In the genomic region with DNA sequence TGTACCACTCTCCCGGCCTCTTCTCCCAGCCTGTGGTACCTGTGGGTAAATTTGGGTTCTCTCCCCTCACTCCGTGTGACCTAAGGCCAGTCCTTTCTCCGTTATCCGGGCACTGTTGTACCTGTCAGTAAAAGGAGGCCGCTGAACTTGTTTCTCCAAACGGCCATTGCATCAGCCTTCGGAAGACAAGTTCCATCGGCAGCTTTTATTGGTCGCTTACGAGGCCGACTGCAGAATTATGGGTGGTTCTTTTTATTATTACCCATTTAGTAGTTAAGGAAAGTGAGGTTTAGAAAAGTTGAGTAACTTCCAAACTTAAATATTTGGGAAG, we compare ENCODE assay signal across 8 cellular contexts. TPM values are rescaled to one million over a fixed set of nuclear protein-coding genes. Genes with fewer than 3 reads are reported as not detected.
A peak's percentile ranks its signal among the peaks of the same experiment; 100 is the strongest.
DNase-seq lines count a peak whose midpoint lies in the region; ATAC-seq and TF ChIP-seq lines count a peak whose summit lies in the region.

No MANE protein-coding gene starts in this region.

- H3K36me3 Mint-ChIP-seq in activated B cell treated with CpG ODN at 0.5 μM for 24 hours (ENCODE audit: low read depth) = peaks cover 41% of the 10 kb centered on the region

- ATAC-seq in HG03196 (IDR thresholded peaks at IDR 0.05; ENCODE audit: unreplicated experiment) (peak; percentile 11), activated B cell treated with CpG ODN at 0.5 μM for 24 hours (ENCODE audit: low read depth) (no peak), HG02884 (IDR thresholded peaks at IDR 0.05; ENCODE audit: unreplicated experiment) (no peak)

- H3K23ac ChIP-seq in neuronal stem cell (ENCODE audit: low read depth, low read length, poor library complexity) = no peak overlapping the region

- peak overlapping the region; percentile 91 for H3K4me2 ChIP-seq in fibroblast of lung (ENCODE audit: extremely low read depth, insufficient read depth, low read length)
- H3K4me2 ChIP-seq in neuronal stem cell (ENCODE audit: insufficient read depth, low read length, poor library complexity, severe bottlenecking) = peak overlapping the region; percentile 78

- peak overlapping the region; percentile 96 for H3K18ac ChIP-seq in neuronal stem cell (ENCODE audit: low read length)

- peak overlapping the region; percentile 83 for H3K9ac ChIP-seq in fibroblast of lung (ENCODE audit: insufficient read depth, low read length)
- peak overlapping the region; percentile 98 for H3K9ac ChIP-seq in neuronal stem cell (ENCODE audit: low read depth, low read length, poor library complexity)

- DNase-seq in SIG-M5 treated with dmso at 0.1 percent for 504 hours (lab: John Stamatoyannopoulos, UW; ENCODE audit: unreplicated experiment) = peak; percentile 42
- no peak for DNase-seq in SIG-M5 (lab: John Stamatoyannopoulos, UW)
- no peak for DNase-seq in activated B cell treated with CpG ODN at 0.5 μM for 24 hours
- DNase-seq in fibroblast of lung (ENCODE audit: low read depth in 2 of 2) = peak; percentile 50 to 56
- no peak for DNase-seq in neuronal stem cell (ENCODE audit: low spot score)
- DNase-seq in activated CD8-positive, alpha-beta memory T cell treated with anti-CD3 and anti-CD28 coated beads, Interleukin-2, amount 50 U/mL, for 4 hours = no peak

- no CpG with 5 or more reads among the region's 11 CpGs for WGBS in neuronal stem cell (ENCODE audit: extremely low coverage in 2 of 2, insufficient read length in 2 of 2, insufficient replicate concordance in 1 of 2), 2 donors

- no peak overlapping the region for H2BK12ac ChIP-seq in neuronal stem cell (ENCODE audit: low read length)

- H3K4me3 Mint-ChIP-seq in activated B cell treated with CpG ODN at 0.5 μM for 24 hours = peak overlapping the region; percentile 97

- H4K8ac ChIP-seq in neuronal stem cell (ENCODE audit: low read depth, low read length) = no peak overlapping the region

- peak overlapping the region; percentile 97 for H3K27ac Mint-ChIP-seq in activated B cell treated with CpG ODN at 0.5 μM for 24 hours

- no peaks in the 10 kb centered on the region for H3K27me3 Mint-ChIP-seq in activated B cell treated with CpG ODN at 0.5 μM for 24 hours

- H2AFZ ChIP-seq in fibroblast of lung (ENCODE audit: low read length) (peak overlapping the region; percentile 87), neuronal stem cell (ENCODE audit: low read length) (peak overlapping the region; percentile 86)

- peak overlapping the region; percentile 30 for H2BK5ac ChIP-seq in neuronal stem cell (ENCODE audit: low read length)

- POLR2A ChIA-PET in activated B cell treated with CpG ODN at 0.5 μM for 24 hours (lab: Charles Lee) = interaction anchor here (1.0 to 4.1 kb wide), 3 partner anchors 12 to 205 kb away, joined by 3 to 61 read pairs (median 29); a partner anchor contains a TSS

- no peak overlapping the region for H3K4ac ChIP-seq in neuronal stem cell (ENCODE audit: low read length)

- TF ChIP-seq CTCF in activated B cell treated with CpG ODN at 0.5 μM for 24 hours (IDR thresholded peaks at IDR 0.05) (no peak), fibroblast of lung (conservative IDR thresholded peaks at IDR 0.05 in 1 of 2, IDR thresholded peaks at IDR 0.05 in 1 of 2; ENCODE audit: low read depth in 1 of 2, low read length in 2 of 2) (no peak)

- peaks cover 34% of the 10 kb centered on the region for H3K4me1 Mint-ChIP-seq in activated B cell treated with CpG ODN at 0.5 μM for 24 hours

- H3K4me1 ChIP-seq in fibroblast of lung (ENCODE audit: control insufficient read depth, extremely low read depth, insufficient read depth, low read length) (peaks cover 4% of the 10 kb centered on the region), neuronal stem cell (ENCODE audit: control insufficient read depth in 2 of 2, insufficient read depth in 1 of 2, low read depth in 1 of 2, low read length in 2 of 2) (peaks cover 2 to 5% of the 10 kb centered on the region in 2 donors)

- no peak overlapping the region for H2BK120ac ChIP-seq in neuronal stem cell (ENCODE audit: low read depth, low read length)

- CTCF ChIA-PET in activated B cell treated with CpG ODN at 0.5 μM for 24 hours (lab: Charles Lee) = interaction anchor here (1.4 to 3.3 kb wide), 2 partner anchors 12 to 22 kb away, joined by 4 to 12 read pairs; a partner anchor contains a TSS

- H3K9me3 Mint-ChIP-seq in activated B cell treated with CpG ODN at 0.5 μM for 24 hours = peaks cover 2% of the 10 kb centered on the region

- H3K9me3 ChIP-seq in fibroblast of lung (ENCODE audit: control insufficient read depth, insufficient read depth, low read depth, low read length) = no peaks in the 10 kb centered on the region
- no peaks in the 10 kb centered on the region for H3K9me3 ChIP-seq in neuronal stem cell (replicated peaks in 1 of 2; ENCODE audit: control insufficient read depth in 2 of 2, insufficient read depth in 1 of 2, low read depth in 1 of 2, low read length in 2 of 2)

- H2AK5ac ChIP-seq in neuronal stem cell (ENCODE audit: low read depth, low read length) = peak overlapping the region; percentile 54

- H3K4me3 ChIP-seq in fibroblast of lung (replicated peaks in 1 of 4; ENCODE audit: control extremely low read depth in 1 of 4, insufficient read depth in 1 of 4, low read depth in 3 of 4, low read length in 4 of 4) (peak overlapping the region; percentile 69 to 94 (median 83)), neuronal stem cell (ENCODE audit: low read length in 2 of 2) (peak overlapping the region; percentile 91 to 93)

- H3K36me3 ChIP-seq in fibroblast of lung (ENCODE audit: control insufficient read depth, insufficient read depth, low read length) (peaks cover 7% of the 10 kb centered on the region), neuronal stem cell (replicated peaks in 1 of 2; ENCODE audit: control insufficient read depth in 2 of 2, insufficient read depth in 2 of 2, low read length in 2 of 2) (peaks cover 16 to 40% of the 10 kb centered on the region in 2 donors)

- peak overlapping the region; percentile 85 for H3K14ac ChIP-seq in neuronal stem cell (ENCODE audit: low read length)

- intact Hi-C loops in activated B cell treated with CpG ODN at 0.5 μM for 24 hours (cut with micrococcal nuclease) = loop anchor here (1.0 to 10.0 kb wide), 5 partner anchors 11 to 511 kb away; a partner anchor contains a TSS

- H2BK15ac ChIP-seq in neuronal stem cell (ENCODE audit: low read length) = peak overlapping the region; percentile 76

- H3K79me1 ChIP-seq in neuronal stem cell (ENCODE audit: low read depth, low read length) = peaks cover 5% of the 10 kb centered on the region

- H3K27me3 ChIP-seq in fibroblast of lung (ENCODE audit: control insufficient read depth, insufficient read depth, low read length) (no peaks in the 10 kb centered on the region), neuronal stem cell (ENCODE audit: control insufficient read depth in 3 of 3, insufficient read depth in 3 of 3, low read depth in 1 of 3, low read length in 3 of 3) (no peaks in the 10 kb centered on the region)

- H3K27ac ChIP-seq in fibroblast of lung (ENCODE audit: insufficient read depth, low read length) (peak overlapping the region; percentile 74), neuronal stem cell (replicated peaks; ENCODE audit: low read length) (no peak overlapping the region)

- H3K79me2 ChIP-seq in fibroblast of lung (ENCODE audit: control insufficient read depth, insufficient read depth, low read length) = peaks cover 22% of the 10 kb centered on the region

- H4K91ac ChIP-seq in neuronal stem cell (ENCODE audit: low read depth, low read length, poor library complexity) = peak overlapping the region; percentile 38

- H4K20me1 ChIP-seq in fibroblast of lung (ENCODE audit: control insufficient read depth, extremely low read depth, insufficient read depth, low read length) = no peaks in the 10 kb centered on the region

RNA-seq across cellular contexts. Expression of a gene that starts 0.6 kb away (rescaled TPM):
- total RNA-seq in activated B cell treated with CpG ODN at 0.5 μM for 24 hours (13.2 and 14.0 TPM in 2 replicates), fibroblast of lung (29.6 and 30.8 TPM in 2 replicates)
- polyA plus RNA-seq in fibroblast of lung = 14.9 and 15.3 TPM in 2 replicates
- polyA plus RNA-seq in fibroblast of lung (2012) = 7.3 TPM in 2 replicates
- polyA minus RNA-seq in fibroblast of lung (ENCODE audit: low replicate concordance) = 2.5 and 4.6 TPM in 2 replicates
- polyA plus RNA-seq in neuronal stem cell (2013, experiment 1 of 2) = 11.4 TPM
- 11.3 TPM for polyA plus RNA-seq in neuronal stem cell (2013, experiment 2 of 2)

RNA-seq across cellular contexts. Expression of a gene that starts 12.0 kb away (rescaled TPM):
- 6.1 and 9.2 TPM in 2 replicates for total RNA-seq in activated B cell treated with CpG ODN at 0.5 μM for 24 hours
- total RNA-seq in fibroblast of lung = 4.9 and 7.6 TPM in 2 replicates
- 9.1 and 11.3 TPM in 2 replicates for polyA plus RNA-seq in fibroblast of lung
- 7.1 and 9.4 TPM in 2 replicates for polyA plus RNA-seq in fibroblast of lung (2012)
- polyA minus RNA-seq in fibroblast of lung (ENCODE audit: low replicate concordance) = 12.6 and 15.1 TPM in 2 replicates
- 16.0 TPM for polyA plus RNA-seq in neuronal stem cell (2013, experiment 1 of 2)
- 16.3 TPM for polyA plus RNA-seq in neuronal stem cell (2013, experiment 2 of 2)

RNA-seq across cellular contexts. Expression of a gene that starts 33.2 kb away (rescaled TPM):
- total RNA-seq in activated B cell treated with CpG ODN at 0.5 μM for 24 hours = not detected in 2 replicates
- not detected in 2 replicates for total RNA-seq in fibroblast of lung
- 0.34 TPM in 1 of 2 replicates, not detected in the other for polyA plus RNA-seq in fibroblast of lung
- polyA plus RNA-seq in fibroblast of lung (2012) = not detected in 2 replicates
- not detected in 2 replicates for polyA minus RNA-seq in fibroblast of lung (ENCODE audit: low replicate concordance)
- polyA plus RNA-seq in neuronal stem cell (2013, experiment 1 of 2) = not detected
- not detected for polyA plus RNA-seq in neuronal stem cell (2013, experiment 2 of 2)

Comparison
In these comparisons a context has a peak if more than half of its experiments do, and no peak if none do; other contexts are left out.
1. DNase-seq: peak in SIG-M5 treated with dmso at 0.1 percent for 504 hours (single experiment) and fibroblast of lung (2 of 2); none in SIG-M5 (single experiment), activated B cell treated with CpG ODN at 0.5 μM for 24 hours (single experiment), neuronal stem cell (single experiment) and activated CD8-positive, alpha-beta memory T cell treated with anti-CD3 and anti-CD28 coated beads, Interleukin-2, amount 50 U/mL, for 4 hours (single experiment).